25 cellular contexts compared by ENCODE assay signal in the genomic region with DNA sequence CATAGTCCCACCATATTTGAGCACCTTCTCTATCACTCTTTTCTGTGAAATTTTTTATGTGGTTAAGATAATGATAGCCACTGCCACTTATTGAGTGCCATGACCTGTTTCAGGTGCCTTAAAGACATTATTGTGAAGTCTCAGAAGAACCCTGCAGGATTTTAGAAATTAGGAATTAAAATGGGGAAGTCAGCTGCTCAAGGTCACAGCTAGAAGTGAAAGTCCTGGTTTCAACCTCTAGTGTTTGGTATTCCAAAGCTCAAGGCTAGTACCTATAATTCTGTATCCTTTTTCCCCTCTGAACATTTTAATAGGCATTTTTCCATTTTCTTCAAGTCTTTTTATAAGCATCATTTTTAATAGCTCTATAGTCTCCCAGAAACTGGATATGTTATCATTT.
"Had no signal": no experiment of that assay in that cellular context is flagged by ENCODE, and none has a peak within 500 bp of the region (broad histone marks: within the 10 kb centered on the region; RNA-seq: fewer than 3 reads in every experiment).

No MANE protein-coding gene starts in this region.

- H3K4me3 Mint-ChIP-seq: activated naive CD4-positive, alpha-beta T cell treated with anti-CD3 and anti-CD28 coated beads, Interleukin-2, amount 10 ng/mL, durations not matched to agents 7 days and 5 days; activated naive CD8-positive, alpha-beta T cell treated with anti-CD3 and anti-CD28 coated beads, Interleukin-2, amount 50 U/mL, for 24 hours; endodermal cell; stimulated activated naive CD8-positive, alpha-beta T cell treated with anti-CD3 and anti-CD28 coated beads, Interleukin-15, Interleukin-2, amounts not matched to agents 100 ng/mL and 50 ng/mL, for 24 hours had no signal

- H3K9me3 ChIP-seq: ovary, psoas muscle, tibial nerve, uterus had no signal

- H3K9me3 Mint-ChIP-seq: activated naive CD4-positive, alpha-beta T cell treated with anti-CD3 and anti-CD28 coated beads, Interleukin-2, amount 10 ng/mL, durations not matched to agents 7 days and 5 days; activated naive CD8-positive, alpha-beta T cell treated with anti-CD3 and anti-CD28 coated beads, Interleukin-2, amount 50 U/mL, for 24 hours; endodermal cell; stimulated activated naive CD8-positive, alpha-beta T cell treated with anti-CD3 and anti-CD28 coated beads, Interleukin-15, Interleukin-2, amounts not matched to agents 100 ng/mL and 50 ng/mL, for 24 hours had no signal

- FAIRE-seq: colon had no signal

- H3K27me3 ChIP-seq: brain microvascular endothelial cell, ovary, tibial nerve, uterus had no signal

- H3K27ac ChIP-seq: brain microvascular endothelial cell, epithelial cell of prostate, ovary, psoas muscle, skin epidermis, tibial nerve, uterus had no signal

- H3K36me3 ChIP-seq: ovary, uterus had no signal

- H3K4me1 ChIP-seq: psoas muscle, tibial nerve, uterus had no signal

- H3K4me3 ChIP-seq: ovary, psoas muscle, skin epidermis, tibial nerve, uterus had no signal

- H3K27ac Mint-ChIP-seq: activated naive CD8-positive, alpha-beta T cell treated with anti-CD3 and anti-CD28 coated beads, Interleukin-2, amount 50 U/mL, for 24 hours; endodermal cell; stimulated activated naive CD8-positive, alpha-beta T cell treated with anti-CD3 and anti-CD28 coated beads, Interleukin-15, Interleukin-2, amounts not matched to agents 100 ng/mL and 50 ng/mL, for 24 hours had no signal

- H3K27me3 Mint-ChIP-seq: activated naive CD4-positive, alpha-beta T cell treated with anti-CD3 and anti-CD28 coated beads, Interleukin-2, amount 10 ng/mL, durations not matched to agents 7 days and 5 days; activated naive CD8-positive, alpha-beta T cell treated with anti-CD3 and anti-CD28 coated beads, Interleukin-2, amount 50 U/mL, for 24 hours; stimulated activated naive CD8-positive, alpha-beta T cell treated with anti-CD3 and anti-CD28 coated beads, Interleukin-15, Interleukin-2, amounts not matched to agents 100 ng/mL and 50 ng/mL, for 24 hours had no signal

- ATAC-seq: activated naive CD8-positive, alpha-beta T cell treated with anti-CD3 and anti-CD28 coated beads, Interleukin-2, amount 50 U/mL, for 24 hours; psoas muscle; right cardiac atrium had no signal

- DNase-seq: activated CD4-positive, alpha-beta T cell treated with anti-CD3 and anti-CD28 coated beads, Interleukin-2, amount 50 U/mL, for 1 hour; activated CD4-positive, CD25-positive, alpha-beta regulatory T cell treated with anti-CD3 and anti-CD28 coated beads, Interleukin-2, amount 50 U/mL, for 72 hours; activated CD8-positive, alpha-beta memory T cell treated with anti-CD3 and anti-CD28 coated beads for 24 hours; activated CD8-positive, alpha-beta memory T cell treated with anti-CD3 and anti-CD28 coated beads, Interleukin-2, amount 50 U/mL, for 48 hours; activated effector memory CD4-positive, alpha-beta T cell treated with Interleukin-2 at 50 U/mL for 16 hours; activated naive CD4-positive, alpha-beta T cell treated with anti-CD3 and anti-CD28 coated beads, Interleukin-2, amount 10 ng/mL, durations not matched to agents 7 days and 5 days; activated naive CD8-positive, alpha-beta T cell treated with anti-CD3 and anti-CD28 coated beads, Interleukin-2, amount 50 U/mL, for 24 hours; activated T-cell treated with anti-CD3 and anti-CD28 coated beads, Interleukin-2, amount 50 U/mL, for 48 hours; aorta; brain microvascular endothelial cell; central memory CD4-positive, alpha-beta T cell; endodermal cell; foreskin fibroblast; hypothalamus; islet precursor cell; ovary; psoas muscle; right cardiac atrium; T1000; uterus had no signal
